2 cellular contexts compared by ENCODE assay signal in the genomic region with DNA sequence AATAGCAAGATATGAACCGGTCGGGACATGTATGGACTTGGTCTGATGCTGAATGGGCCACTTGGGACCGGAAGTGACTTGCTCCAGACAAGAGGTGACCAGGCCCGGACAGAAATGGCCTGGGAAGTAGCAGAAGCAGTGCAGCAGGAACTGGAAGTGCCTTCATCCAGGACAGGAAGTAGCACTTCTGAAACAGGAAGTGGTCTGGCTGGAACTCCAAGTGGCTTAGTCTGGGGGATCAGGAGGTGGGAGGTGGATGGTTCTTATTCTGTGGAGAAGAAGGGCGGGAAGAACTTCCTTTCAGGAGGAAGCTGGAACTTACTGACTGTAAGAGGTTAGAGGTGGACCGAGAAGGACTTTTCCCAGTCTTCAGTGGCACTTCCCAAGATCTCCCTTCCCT.
TF ChIP-seq lines count a peak whose summit lies in the region.

No MANE protein-coding gene starts in this region.

TF ChIP-seq in GM12878, 131 proteins besides CTCF, POLR2A, EP300 and RAD21:
- TF ChIP-seq E2F4 (IDR thresholded peaks at IDR 0.05; ENCODE audit: low read depth, low read length) (no peak), SREBF1 (IDR thresholded peaks at IDR 0.05; ENCODE audit: low read length) (no peak), SPI1 (IDR thresholded peaks at IDR 0.05; ENCODE audit: borderline replicate concordance, insufficient read depth, low read depth, low read length) (peak; percentile 54; the same call in 1 of the 2 replicates), TCF3 (IDR thresholded peaks at IDR 0.05; ENCODE audit: borderline replicate concordance, insufficient read depth, low read depth, low read length) (no peak), TARDBP (IDR thresholded peaks at IDR 0.05; ENCODE audit: borderline replicate concordance) (no peak), SKIL (IDR thresholded peaks at IDR 0.05; ENCODE audit: low read depth, poor library complexity, severe bottlenecking) (no peak), EED (IDR thresholded peaks at IDR 0.05; ENCODE audit: low read depth) (0 out of 2 replicates have a peak, but pooled peaks have one; percentile 17), RCOR1 (conservative IDR thresholded peaks at IDR 0.05; ENCODE audit: low read depth, low read length) (no peak), ETV6 (conservative IDR thresholded peaks at IDR 0.05 in 1 of 2, IDR thresholded peaks at IDR 0.05 in 1 of 2; ENCODE audit: borderline replicate concordance in 1 of 2, low read depth in 1 of 2) (peak in 1 of 2 experiments; percentile 41; a peak in 1 of 4 replicates)
- TF ChIP-seq, protein P1, sequence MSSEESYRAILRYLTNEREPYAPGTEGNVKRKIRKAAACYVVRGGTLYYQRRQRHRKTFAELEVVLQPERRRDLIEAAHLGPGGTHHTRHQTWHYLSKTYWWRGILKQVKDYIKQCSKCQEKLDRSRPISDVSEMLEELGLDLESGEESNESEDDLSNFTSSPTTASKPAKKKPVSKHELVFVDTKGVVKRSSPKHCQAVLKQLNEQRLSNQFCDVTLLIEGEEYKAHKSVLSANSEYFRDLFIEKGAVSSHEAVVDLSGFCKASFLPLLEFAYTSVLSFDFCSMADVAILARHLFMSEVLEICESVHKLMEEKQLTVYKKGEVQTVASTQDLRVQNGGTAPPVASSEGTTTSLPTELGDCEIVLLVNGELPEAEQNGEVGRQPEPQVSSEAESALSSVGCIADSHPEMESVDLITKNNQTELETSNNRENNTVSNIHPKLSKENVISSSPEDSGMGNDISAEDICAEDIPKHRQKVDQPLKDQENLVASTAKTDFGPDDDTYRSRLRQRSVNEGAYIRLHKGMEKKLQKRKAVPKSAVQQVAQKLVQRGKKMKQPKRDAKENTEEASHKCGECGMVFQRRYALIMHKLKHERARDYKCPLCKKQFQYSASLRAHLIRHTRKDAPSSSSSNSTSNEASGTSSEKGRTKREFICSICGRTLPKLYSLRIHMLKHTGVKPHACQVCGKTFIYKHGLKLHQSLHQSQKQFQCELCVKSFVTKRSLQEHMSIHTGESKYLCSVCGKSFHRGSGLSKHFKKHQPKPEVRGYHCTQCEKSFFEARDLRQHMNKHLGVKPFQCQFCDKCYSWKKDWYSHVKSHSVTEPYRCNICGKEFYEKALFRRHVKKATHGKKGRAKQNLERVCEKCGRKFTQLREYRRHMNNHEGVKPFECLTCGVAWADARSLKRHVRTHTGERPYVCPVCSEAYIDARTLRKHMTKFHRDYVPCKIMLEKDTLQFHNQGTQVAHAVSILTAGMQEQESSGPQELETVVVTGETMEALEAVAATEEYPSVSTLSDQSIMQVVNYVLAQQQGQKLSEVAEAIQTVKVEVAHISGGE (CRISPR knock-in tag; IDR thresholded peaks at IDR 0.05), result no peak
TF ChIP-seq in GM12878: peak in this region for 3.

TF ChIP-seq in neural cell, 6 proteins besides CTCF, POLR2A, EP300 and RAD21:
- TF ChIP-seq, protein P2, sequence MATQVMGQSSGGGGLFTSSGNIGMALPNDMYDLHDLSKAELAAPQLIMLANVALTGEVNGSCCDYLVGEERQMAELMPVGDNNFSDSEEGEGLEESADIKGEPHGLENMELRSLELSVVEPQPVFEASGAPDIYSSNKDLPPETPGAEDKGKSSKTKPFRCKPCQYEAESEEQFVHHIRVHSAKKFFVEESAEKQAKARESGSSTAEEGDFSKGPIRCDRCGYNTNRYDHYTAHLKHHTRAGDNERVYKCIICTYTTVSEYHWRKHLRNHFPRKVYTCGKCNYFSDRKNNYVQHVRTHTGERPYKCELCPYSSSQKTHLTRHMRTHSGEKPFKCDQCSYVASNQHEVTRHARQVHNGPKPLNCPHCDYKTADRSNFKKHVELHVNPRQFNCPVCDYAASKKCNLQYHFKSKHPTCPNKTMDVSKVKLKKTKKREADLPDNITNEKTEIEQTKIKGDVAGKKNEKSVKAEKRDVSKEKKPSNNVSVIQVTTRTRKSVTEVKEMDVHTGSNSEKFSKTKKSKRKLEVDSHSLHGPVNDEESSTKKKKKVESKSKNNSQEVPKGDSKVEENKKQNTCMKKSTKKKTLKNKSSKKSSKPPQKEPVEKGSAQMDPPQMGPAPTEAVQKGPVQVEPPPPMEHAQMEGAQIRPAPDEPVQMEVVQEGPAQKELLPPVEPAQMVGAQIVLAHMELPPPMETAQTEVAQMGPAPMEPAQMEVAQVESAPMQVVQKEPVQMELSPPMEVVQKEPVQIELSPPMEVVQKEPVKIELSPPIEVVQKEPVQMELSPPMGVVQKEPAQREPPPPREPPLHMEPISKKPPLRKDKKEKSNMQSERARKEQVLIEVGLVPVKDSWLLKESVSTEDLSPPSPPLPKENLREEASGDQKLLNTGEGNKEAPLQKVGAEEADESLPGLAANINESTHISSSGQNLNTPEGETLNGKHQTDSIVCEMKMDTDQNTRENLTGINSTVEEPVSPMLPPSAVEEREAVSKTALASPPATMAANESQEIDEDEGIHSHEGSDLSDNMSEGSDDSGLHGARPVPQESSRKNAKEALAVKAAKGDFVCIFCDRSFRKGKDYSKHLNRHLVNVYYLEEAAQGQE (IDR thresholded peaks at IDR 0.05; ENCODE audit: borderline replicate concordance), result no peak
- no peak for TF ChIP-seq TAF1 (IDR thresholded peaks at IDR 0.05; ENCODE audit: low read depth)
- TF ChIP-seq MXI1 (conservative IDR thresholded peaks at IDR 0.05; ENCODE audit: poor library complexity, severe bottlenecking), result no peak
- TF ChIP-seq SMC3 (conservative IDR thresholded peaks at IDR 0.05; ENCODE audit: poor library complexity), result no peak
- no peak for TF ChIP-seq EZH2 (IDR thresholded peaks at IDR 0.05; ENCODE audit: borderline replicate concordance, insufficient read depth, low read length, poor library complexity, severe bottlenecking)
- no peak for TF ChIP-seq POLR2AphosphoS5 (IDR thresholded peaks at IDR 0.05)
